ENCODE assay signal across 29 cellular contexts in genomic region chr16:2786826-2787151, GRCh38. TPM values are rescaled to one million over a fixed set of nuclear protein-coding genes. Genes with fewer than 3 reads are reported as not detected.
"Had no signal": no experiment of that assay in that cellular context is flagged by ENCODE, and none has a peak within 500 bp of the region (broad histone marks: within the 10 kb centered on the region; RNA-seq: fewer than 3 reads in every experiment).

No MANE protein-coding gene starts in this region.

- H3K4me3 ChIP-seq: adrenal gland, SK-N-MC had no signal

- H3K36me3 ChIP-seq: adrenal gland, WERI-Rb-1 had no signal

- H3K9me3 Mint-ChIP-seq: activated CD8-positive, alpha-beta T cell treated with anti-CD3 and anti-CD28 coated beads for 36 hours; activated naive CD4-positive, alpha-beta T cell treated with anti-CD3 and anti-CD28 coated beads for 36 hours; activated T-cell treated with anti-CD3 and anti-CD28 coated beads, Interleukin-2, amount 50 U/mL, for 24 hours; activated T-helper 1 cell treated with anti-CD3 and anti-CD28 coated beads, Interleukin-12 subunit alpha, Interleukin-12 subunit beta, Interleukin-2, Interleukin-4 antibody, amounts not matched to agents 30 ng/mL and 10 ng/mL and 1 ng/mL, durations not matched to agents 14 hours and 24 hours and 36 hours; T-cell had no signal

- H3K27ac ChIP-seq: adrenal gland, SK-N-MC, WERI-Rb-1 had no signal

- H3K36me3 Mint-ChIP-seq: activated naive CD8-positive, alpha-beta T cell; T-cell had no signal

- DNase-seq: activated CD4-positive, alpha-beta T cell treated with anti-CD3 and anti-CD28 coated beads for 4 hours; activated CD8-positive, alpha-beta T cell treated with anti-CD3 and anti-CD28 coated beads for 36 hours; activated gamma-delta T cell; activated naive CD4-positive, alpha-beta T cell treated with anti-CD3 and anti-CD28 coated beads for 36 hours; activated T-cell treated with anti-CD3 and anti-CD28 coated beads, Interleukin-2, amount 50 U/mL, for 24 hours; adrenal gland; anterior cingulate cortex; IMR-90; KG1; NCI-H1092; NCI-H1417; NCI-H2029; NCI-H2107; NCI-H2171 treated with DMSO at 0.1 percent for 48 hours; NCI-H345; NCI-H510A; NCI-H526 treated with DMSO at 0.1 percent for 48 hours; NCI-H82; NK-92 treated with Interleukin-12 subunit alpha and Interleukin-12 subunit beta, amount 100 ng/mL, for 24 hours; T-cell; WERI-Rb-1 had no signal

- ATAC-seq: activated CD8-positive, alpha-beta T cell treated with anti-CD3 and anti-CD28 coated beads for 36 hours; Right ventricle myocardium inferior; T-cell had no signal

- H3K9me3 ChIP-seq: adrenal gland had no signal

- H3K4me1 ChIP-seq: adrenal gland had no signal

- H3K27ac Mint-ChIP-seq: activated CD8-positive, alpha-beta T cell treated with anti-CD3 and anti-CD28 coated beads for 36 hours; activated naive CD4-positive, alpha-beta T cell treated with anti-CD3 and anti-CD28 coated beads for 36 hours; activated T-helper 1 cell treated with anti-CD3 and anti-CD28 coated beads, Interleukin-12 subunit alpha, Interleukin-12 subunit beta, Interleukin-2, Interleukin-4 antibody, amounts not matched to agents 30 ng/mL and 10 ng/mL and 1 ng/mL, durations not matched to agents 14 hours and 24 hours and 36 hours; T-cell had no signal

RNA-seq across cellular contexts. Expression of gene PRSS33, which starts 0.6 kb away (rescaled TPM):
- total RNA-seq: adrenal gland; cardiac septum; IMR-90; LHCN-M2; M059J; Right ventricle myocardium inferior; T-cell; T-helper 2 cell treated with Interferon-gamma antibody and Interleukin-4, amounts not matched to agents 100 ng/mL and 5 ng/mL, for 36 hours had no signal
- polyA plus RNA-seq: adrenal gland, IMR-90 had no signal

RNA-seq across cellular contexts. Expression of gene PRSS41, which starts 11.5 kb away (rescaled TPM):
- total RNA-seq: activated CD8-positive, alpha-beta T cell treated with anti-CD3 and anti-CD28 coated beads for 36 hours; activated naive CD4-positive, alpha-beta T cell treated with anti-CD3 and anti-CD28 coated beads for 36 hours; activated T-helper 1 cell treated with anti-CD3 and anti-CD28 coated beads, Interleukin-12 subunit alpha, Interleukin-12 subunit beta, Interleukin-2, Interleukin-4 antibody, amounts not matched to agents 30 ng/mL and 10 ng/mL and 1 ng/mL, durations not matched to agents 14 hours and 24 hours and 36 hours; adrenal gland; cardiac septum; IMR-90; LHCN-M2; M059J; Right ventricle myocardium inferior; T-cell; T-helper 2 cell treated with Interferon-gamma antibody and Interleukin-4, amounts not matched to agents 100 ng/mL and 5 ng/mL, for 36 hours had no signal
- polyA plus RNA-seq: adrenal gland, IMR-90 had no signal

RNA-seq across cellular contexts. Expression of gene PRSS21, which starts 30.2 kb away (rescaled TPM):
- total RNA-seq: cardiac septum, IMR-90, LHCN-M2, M059J, Right ventricle myocardium inferior had no signal
